In the genomic region with DNA sequence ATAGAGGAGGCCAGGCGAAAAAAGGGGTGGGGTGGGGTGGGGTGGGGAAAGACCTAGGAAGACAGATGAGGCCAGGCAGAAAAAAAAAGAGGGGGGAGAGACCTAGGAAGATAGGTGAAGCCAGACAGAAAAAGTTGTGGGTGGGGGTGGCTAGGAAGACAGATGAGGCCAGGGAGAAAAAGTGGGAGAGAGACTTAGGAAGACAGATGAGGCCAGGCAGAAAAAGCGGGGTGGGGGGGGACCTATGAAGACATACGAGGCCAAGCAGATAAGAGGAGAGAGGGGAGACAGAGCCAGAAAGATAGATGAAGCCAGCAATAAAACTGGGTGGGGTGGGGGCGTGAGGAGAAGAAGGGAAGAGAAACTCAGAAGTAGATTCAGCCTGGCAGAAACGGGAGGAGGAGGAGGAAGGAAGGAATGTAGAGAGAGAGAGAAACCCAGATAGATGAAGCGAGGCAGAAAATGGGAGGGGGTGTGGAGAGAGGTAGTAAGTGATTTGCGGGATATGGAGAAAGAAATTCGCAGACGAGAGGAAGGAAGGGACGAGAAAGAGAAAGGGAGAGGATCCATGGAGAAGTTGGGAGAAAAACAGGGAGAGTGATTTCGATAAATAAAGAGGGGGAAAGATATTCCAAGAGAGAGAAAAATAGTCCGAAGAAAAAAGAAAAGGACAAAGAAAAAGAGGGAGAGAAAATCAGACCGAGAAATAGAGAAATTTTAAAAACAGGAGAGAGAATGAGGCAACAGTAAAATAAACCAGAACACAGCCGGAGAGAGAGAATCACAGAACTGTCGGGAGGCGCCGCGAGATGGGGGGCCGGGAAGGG, we compare ENCODE assay signal across 8 cellular contexts.
DNase-seq lines count a peak whose midpoint lies in the region; ATAC-seq and TF ChIP-seq lines count a peak whose summit lies in the region.

No MANE protein-coding gene starts in this region.

- TF ChIP-seq CTCF in astrocyte of the cerebellum (IDR thresholded peaks at IDR 0.05; ENCODE audit: low read depth, low read length, missing control alignments) = no peak

- ATAC-seq in stimulated activated naive CD8-positive, alpha-beta T cell treated with anti-CD3 and anti-CD28 coated beads, Interleukin-15, Interleukin-2, amounts not matched to agents 100 U/mL and 50 U/mL, for 24 hours = no peak

- H3K4me3 Mint-ChIP-seq in stimulated activated naive CD8-positive, alpha-beta T cell treated with anti-CD3 and anti-CD28 coated beads, Interleukin-15, Interleukin-2, amounts not matched to agents 100 ng/mL and 50 ng/mL, for 24 hours = peak overlapping the region; percentile 3

- in situ Hi-C loops in astrocyte of the cerebellum (cut with HindIII; ENCODE audit: low sequenced_read_pairs) = no loop called here

- no peak for DNase-seq in stimulated activated naive CD8-positive, alpha-beta T cell treated with anti-CD3 and anti-CD28 coated beads, Interleukin-15, Interleukin-2, amounts not matched to agents 100 U/mL and 50 U/mL, for 24 hours
- no peak for DNase-seq in astrocyte of the cerebellum (ENCODE audit: low read depth)
- DNase-seq in left kidney (ENCODE audit: low read depth, low spot score) = peak; percentile 27
- no peak for DNase-seq in AG08396 (ENCODE audit: low spot score)
- DNase-seq in hypothalamus (lab: John Stamatoyannopoulos, UW) = no peak
- DNase-seq in NCI-H2029 (lab: John Stamatoyannopoulos, UW) = no peak
- no peak for DNase-seq in GM19240 (ENCODE audit: insufficient read length, low spot score)

- H3K27me3 Mint-ChIP-seq in stimulated activated naive CD8-positive, alpha-beta T cell treated with anti-CD3 and anti-CD28 coated beads, Interleukin-15, Interleukin-2, amounts not matched to agents 100 ng/mL and 50 ng/mL, for 24 hours = peaks cover 47% of the 10 kb centered on the region

- H3K36me3 Mint-ChIP-seq in stimulated activated naive CD8-positive, alpha-beta T cell treated with anti-CD3 and anti-CD28 coated beads, Interleukin-15, Interleukin-2, amounts not matched to agents 100 ng/mL and 50 ng/mL, for 24 hours (ENCODE audit: low read depth) = no peaks in the 10 kb centered on the region

- H3K4me3 ChIP-seq in astrocyte of the cerebellum (ENCODE audit: low read depth, low read length) = peak overlapping the region; percentile 44

- H3K9me3 Mint-ChIP-seq in stimulated activated naive CD8-positive, alpha-beta T cell treated with anti-CD3 and anti-CD28 coated beads, Interleukin-15, Interleukin-2, amounts not matched to agents 100 ng/mL and 50 ng/mL, for 24 hours = no peaks in the 10 kb centered on the region

- H3K27ac Mint-ChIP-seq in stimulated activated naive CD8-positive, alpha-beta T cell treated with anti-CD3 and anti-CD28 coated beads, Interleukin-15, Interleukin-2, amounts not matched to agents 100 ng/mL and 50 ng/mL, for 24 hours = no peak overlapping the region

- peaks cover 34% of the 10 kb centered on the region for H3K4me1 Mint-ChIP-seq in stimulated activated naive CD8-positive, alpha-beta T cell treated with anti-CD3 and anti-CD28 coated beads, Interleukin-15, Interleukin-2, amounts not matched to agents 100 ng/mL and 50 ng/mL, for 24 hours (ENCODE audit: low read depth)
